ENCODE assay signal across 9 cellular contexts in genomic region chr3:123028233-123028828, GRCh38. TPM values are rescaled to one million over a fixed set of nuclear protein-coding genes. Genes with fewer than 3 reads are reported as not detected.
DNase-seq lines count a peak whose midpoint lies in the region; ATAC-seq and TF ChIP-seq lines count a peak whose summit lies in the region.
"Had no signal": no experiment of that assay in that cellular context is flagged by ENCODE, and none has a peak within 500 bp of the region (broad histone marks: within the 10 kb centered on the region; RNA-seq: fewer than 3 reads in every experiment).

No MANE protein-coding gene starts in this region.

- TF ChIP-seq POLR2A in sigmoid colon (IDR thresholded peaks at IDR 0.05): no peak

- WGBS in sigmoid colon, 2 donors: 1% methylated on average over 21 of the region's 21 CpGs

- H3K4me3 Mint-ChIP-seq in MCF 10A (ENCODE audit: unreplicated experiment): peak overlapping the region; percentile 52

- no peak overlapping the region for H3K27ac Mint-ChIP-seq in MCF 10A (ENCODE audit: low read depth, unreplicated experiment)

- no TSS peak for BruUV-seq in MCF 10A (replicated peaks; lab: Mats Ljungman, UMichigan)

- peak; percentile 66 for TF ChIP-seq CTCF in MCF 10A (IDR thresholded peaks at IDR 0.05; ENCODE audit: unreplicated experiment)
- peak; percentile 26 to 58 (median 44) for TF ChIP-seq CTCF in sigmoid colon (IDR thresholded peaks at IDR 0.05)

- intact Hi-C loops in MCF 10A (cut with micrococcal nuclease): loop anchor here (1.0 to 5.0 kb wide), 5 partner anchors 85 to 634 kb away; partner anchors contain the start of genes DTX3L and PARP9
- intact Hi-C loops in sigmoid colon (cut with DNase I): loop anchor here (2.0 to 10.0 kb wide), 5 partner anchors 38 to 231 kb away; partner anchors contain the start of genes PDIA5, SEC22A and SLC49A4

- DNase-seq in GDM1 (lab: John Stamatoyannopoulos, UW) (peak; percentile 43), M059J (ENCODE audit: low read depth) (peak; percentile 81), RKO (ENCODE audit: low spot score) (peak; percentile 49), MCF 10A (ENCODE audit: unreplicated experiment) (peak; percentile 79), sigmoid colon (peak; percentile 74), COLO668 (lab: John Stamatoyannopoulos, UW; ENCODE audit: unreplicated experiment) (no peak)

- no peak for ATAC-seq in GM21723 (IDR thresholded peaks at IDR 0.05; ENCODE audit: unreplicated experiment)

- H3K27ac ChIP-seq in iPS-18a (ENCODE audit: low read length) (no peak overlapping the region), sigmoid colon (peak overlapping the region in 2 of 4 donors; percentile 1 to 51)
- H3K27ac ChIP-seq: epithelial cell of prostate had no signal

- H3K9me3 ChIP-seq in iPS-18a (ENCODE audit: control insufficient read depth, low read depth, low read length): no peaks in the 10 kb centered on the region
- H3K9me3 ChIP-seq in sigmoid colon: no peaks in the 10 kb centered on the region

- H3K27me3 ChIP-seq in iPS-18a (ENCODE audit: control insufficient read depth, insufficient read depth, low read length) (peaks cover 32% of the 10 kb centered on the region), sigmoid colon (peaks cover 12 to 81% (median 38%) of the 10 kb centered on the region in 3 donors)

- H3K36me3 ChIP-seq in iPS-18a (ENCODE audit: control insufficient read depth, low read depth, low read length) (no peaks in the 10 kb centered on the region), sigmoid colon (no peaks in the 10 kb centered on the region)

- TF ChIP-seq EP300 in sigmoid colon (IDR thresholded peaks at IDR 0.05): no peak

- peak overlapping the region; percentile 58 for H3K9ac ChIP-seq in iPS-18a (ENCODE audit: low read length)

- CTCF ChIA-PET in MCF 10A (lab: Yijun Ruan, JAX): interaction anchor here (0.6 to 6.2 kb wide), 41 partner anchors 14 to 1481 kb away, joined by 3 to 89 read pairs (median 4); partner anchors contain the start of genes DTX3L and PARP9

- peak overlapping the region; percentile 83 for H3K4me3 ChIP-seq in iPS-18a (ENCODE audit: low read length)
- peak overlapping the region; percentile 27 to 61 (median 52) for H3K4me3 ChIP-seq in sigmoid colon

- POLR2A ChIA-PET in MCF 10A (lab: Yijun Ruan, JAX): interaction anchor here (0.9 to 2.1 kb wide), 6 partner anchors 58 to 612 kb away, joined by 3 to 14 read pairs (median 4); partner anchors contain the start of gene HSPBAP1

- H3K4me1 ChIP-seq in iPS-18a (ENCODE audit: control insufficient read depth, low read depth, low read length) (peaks cover 17% of the 10 kb centered on the region), sigmoid colon (peaks cover 0 to 33% (median 31%) of the 10 kb centered on the region in 4 donors)

- H3K36me3 Mint-ChIP-seq in MCF 10A (ENCODE audit: insufficient read depth, unreplicated experiment): no peaks in the 10 kb centered on the region

- no peaks in the 10 kb centered on the region for H3K9me3 Mint-ChIP-seq in MCF 10A (ENCODE audit: unreplicated experiment)

- peaks cover 9% of the 10 kb centered on the region for H3K4me1 Mint-ChIP-seq in MCF 10A (ENCODE audit: insufficient read depth, unreplicated experiment)

- peaks cover 50% of the 10 kb centered on the region for H3K27me3 Mint-ChIP-seq in MCF 10A (ENCODE audit: insufficient read depth, unreplicated experiment)

RNA-seq across cellular contexts. Expression of gene SEMA5B, which starts 0.8 kb away (rescaled TPM):
- total RNA-seq in M059J (2014; rRNA removed; shearing (Covaris generic)): not detected in 2 replicates
- total RNA-seq in MCF 10A (2022) (not detected in 2 replicates), sigmoid colon (under 1 TPM in 3 of 4 donors, not detected in 1; 0.36 to 0.68 (median 0.55) TPM)
- polyA plus RNA-seq in sigmoid colon: under 1 TPM in 2 of 3 donors, not detected in 1; 0.52 to 0.69 TPM

RNA-seq across cellular contexts. Expression of gene PDIA5, which starts 38.5 kb away (rescaled TPM):
- 22.7 and 39.1 TPM in 2 replicates for total RNA-seq in M059J (2014; rRNA removed; shearing (Covaris generic))
- total RNA-seq in MCF 10A (2022) (42.7 and 47.7 TPM in 2 replicates), sigmoid colon (10 to 100 TPM; 13.8 to 15.1 (median 14.2) TPM)
- polyA plus RNA-seq in sigmoid colon: 10 to 100 TPM in 2 of 3 donors, 1 to 10 TPM in 1; 4.2 to 23.0 (median 10.8) TPM
